8 cellular contexts compared by ENCODE assay signal in genomic region chr15:73346735-73347312, GRCh38. TPM values are rescaled to one million over a fixed set of nuclear protein-coding genes. Genes with fewer than 3 reads are reported as not detected.
A peak's percentile ranks its signal among the peaks of the same experiment; 100 is the strongest.
DNase-seq lines count a peak whose midpoint lies in the region; ATAC-seq and TF ChIP-seq lines count a peak whose summit lies in the region.

No MANE protein-coding gene starts in this region.

- DNase-seq in ACHN (peak; percentile 45), M059J (ENCODE audit: low read depth) (peak; percentile 38), fibroblast of mammary gland (ENCODE audit: low read depth) (peak; percentile 12), NCI-H446 treated with DMSO at 0.1 percent for 48 hours (lab: John Stamatoyannopoulos, UW) (no peak), NCI-H1694 (lab: John Stamatoyannopoulos, UW) (no peak)
- peak; percentile 78 for DNase-seq in activated CD8-positive, alpha-beta T cell treated with anti-CD3 and anti-CD28 coated beads, Interleukin-2, amount 10 ng/mL, durations not matched to agents 7 days and 5 days
- DNase-seq in stimulated activated CD4-positive, alpha-beta T cell treated with anti-CD3 and anti-CD28 coated beads, Interleukin-12 subunit alpha, Interleukin-12 subunit beta, amount 100 ng/mL, for 24 hours (ENCODE audit: low read depth in 2 of 2), result peak; percentile 6 to 43

- no peak overlapping the region for H3K4me3 ChIP-seq in fibroblast of mammary gland (ENCODE audit: control insufficient read depth, low read depth, low read length)

- POLR2A ChIA-PET in activated CD8-positive, alpha-beta T cell treated with anti-CD3 and anti-CD28 coated beads, Interleukin-2, amount 10 ng/mL, durations not matched to agents 7 days and 5 days (lab: Charles Lee), result no interaction called here

- peaks cover 8% of the 10 kb centered on the region for H3K9me3 Mint-ChIP-seq in activated CD8-positive, alpha-beta T cell treated with anti-CD3 and anti-CD28 coated beads, Interleukin-2, amount 10 ng/mL, durations not matched to agents 7 days and 5 days (ENCODE audit: insufficient read depth)

- H3K27ac Mint-ChIP-seq in activated CD8-positive, alpha-beta T cell treated with anti-CD3 and anti-CD28 coated beads, Interleukin-2, amount 10 ng/mL, durations not matched to agents 7 days and 5 days, result no peak overlapping the region

- no peaks in the 10 kb centered on the region for H3K36me3 Mint-ChIP-seq in activated CD8-positive, alpha-beta T cell treated with anti-CD3 and anti-CD28 coated beads, Interleukin-2, amount 10 ng/mL, durations not matched to agents 7 days and 5 days (ENCODE audit: low read depth)

- H3K4me1 Mint-ChIP-seq in activated CD8-positive, alpha-beta T cell treated with anti-CD3 and anti-CD28 coated beads, Interleukin-2, amount 10 ng/mL, durations not matched to agents 7 days and 5 days (ENCODE audit: low read depth), result no peaks in the 10 kb centered on the region

- TF ChIP-seq CTCF in fibroblast of mammary gland (conservative IDR thresholded peaks at IDR 0.05; ENCODE audit: control insufficient read depth, insufficient read depth, low read depth, low read length), result no peak

- in situ Hi-C loops in ACHN (cut with HindIII; ENCODE audit: low pct_ligation_motif_present, low pct_unique_long_range_greater_than_20kb, low sequenced_read_pairs), result no loop called here

- no peaks in the 10 kb centered on the region for H3K27me3 Mint-ChIP-seq in activated CD8-positive, alpha-beta T cell treated with anti-CD3 and anti-CD28 coated beads, Interleukin-2, amount 10 ng/mL, durations not matched to agents 7 days and 5 days (ENCODE audit: low read depth)

- CTCF ChIA-PET in activated CD8-positive, alpha-beta T cell treated with anti-CD3 and anti-CD28 coated beads, Interleukin-2, amount 10 ng/mL, durations not matched to agents 7 days and 5 days (lab: Charles Lee), result no interaction called here

- ATAC-seq in activated CD8-positive, alpha-beta T cell treated with anti-CD3 and anti-CD28 coated beads, Interleukin-2, amount 10 ng/mL, durations not matched to agents 7 days and 5 days, result peak; percentile 64
- no peak for ATAC-seq in GM21423 (IDR thresholded peaks at IDR 0.05; ENCODE audit: unreplicated experiment)

- no peak overlapping the region for H3K4me3 Mint-ChIP-seq in activated CD8-positive, alpha-beta T cell treated with anti-CD3 and anti-CD28 coated beads, Interleukin-2, amount 10 ng/mL, durations not matched to agents 7 days and 5 days

RNA-seq across cellular contexts. Expression of gene HCN4, which starts 21.9 kb away (rescaled TPM):
- 0.17 TPM in 1 of 2 replicates, not detected in the other for total RNA-seq in M059J (2014; rRNA removed; shearing (Covaris generic))
- total RNA-seq in activated CD8-positive, alpha-beta T cell treated with anti-CD3 and anti-CD28 coated beads, Interleukin-2, amount 10 ng/mL, durations not matched to agents 7 days and 5 days, result not detected

Comparison
In these comparisons a context has a peak if more than half of its experiments do, and no peak if none do; other contexts are left out.
1. DNase-seq: peak in ACHN (single experiment), M059J (single experiment), activated CD8-positive, alpha-beta T cell treated with anti-CD3 and anti-CD28 coated beads, Interleukin-2, amount 10 ng/mL, durations not matched to agents 7 days and 5 days (single experiment), fibroblast of mammary gland (single experiment) and stimulated activated CD4-positive, alpha-beta T cell treated with anti-CD3 and anti-CD28 coated beads, Interleukin-12 subunit alpha, Interleukin-12 subunit beta, amount 100 ng/mL, for 24 hours (2 of 2); none in NCI-H446 treated with DMSO at 0.1 percent for 48 hours (single experiment) and NCI-H1694 (single experiment).